2 cellular contexts compared by ENCODE assay signal in genomic region chrX:149587359-149587758, GRCh38. TPM values are rescaled to one million over a fixed set of nuclear protein-coding genes. Genes with fewer than 3 reads are reported as not detected.
"Had no signal": no experiment of that assay in that cellular context is flagged by ENCODE, and none has a peak within 500 bp of the region (broad histone marks: within the 10 kb centered on the region; RNA-seq: fewer than 3 reads in every experiment).

A gene with protein sequence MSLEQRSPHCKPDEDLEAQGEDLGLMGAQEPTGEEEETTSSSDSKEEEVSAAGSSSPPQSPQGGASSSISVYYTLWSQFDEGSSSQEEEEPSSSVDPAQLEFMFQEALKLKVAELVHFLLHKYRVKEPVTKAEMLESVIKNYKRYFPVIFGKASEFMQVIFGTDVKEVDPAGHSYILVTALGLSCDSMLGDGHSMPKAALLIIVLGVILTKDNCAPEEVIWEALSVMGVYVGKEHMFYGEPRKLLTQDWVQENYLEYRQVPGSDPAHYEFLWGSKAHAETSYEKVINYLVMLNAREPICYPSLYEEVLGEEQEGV (minus strand): TSS chrX:149587459. CDS start chrX:149583179, 4,280 bp downstream.

RNA-seq across cellular contexts. Expression of the gene that starts here (rescaled TPM):
- total RNA-seq: HT-29, IMR-90 had no signal
- polyA plus RNA-seq: IMR-90 had no signal
